In the genomic region with DNA sequence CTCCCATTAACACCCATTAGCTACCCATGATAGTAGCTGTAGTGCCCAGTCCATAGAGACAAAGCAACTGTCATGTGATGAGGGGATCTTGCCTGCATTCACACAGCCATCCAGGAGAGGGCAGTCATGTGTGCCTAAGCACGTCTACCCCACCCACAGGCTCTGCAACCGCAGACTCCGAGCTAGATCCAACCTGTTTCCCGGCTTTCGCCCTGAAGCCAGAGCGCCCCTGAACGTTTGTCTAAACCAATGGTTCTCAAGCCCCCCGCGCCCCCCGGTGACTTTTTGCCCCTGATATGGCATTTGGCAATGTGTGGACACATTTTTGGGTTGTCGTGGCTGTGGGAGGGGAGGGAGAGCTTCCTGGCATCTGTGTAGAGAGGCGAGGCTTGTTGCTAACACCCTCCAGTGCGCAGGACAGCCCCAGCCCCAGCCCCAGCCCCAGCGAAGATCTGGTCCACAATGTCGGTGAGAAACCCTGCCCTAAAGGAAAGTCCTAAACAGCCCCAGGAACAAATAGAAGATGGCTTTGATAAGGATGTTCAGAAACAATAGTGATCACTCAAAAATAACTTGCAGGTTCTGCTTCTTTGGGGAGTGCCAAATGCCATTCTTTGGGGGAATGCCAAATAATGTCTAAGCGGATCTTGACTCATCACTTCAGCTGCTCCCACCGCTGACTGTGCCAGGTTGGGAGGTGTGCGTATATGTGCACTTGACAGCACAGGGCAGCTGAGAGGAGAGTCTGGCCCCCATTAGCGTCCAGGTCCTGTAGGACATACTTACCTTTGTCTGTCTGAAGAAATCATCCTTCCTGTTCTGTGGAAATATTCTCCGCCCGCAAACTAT, we compare ENCODE assay signal across 8 cellular contexts. TPM values are rescaled to one million over a fixed set of nuclear protein-coding genes. Genes with fewer than 3 reads are reported as not detected.
DNase-seq lines count a peak whose midpoint lies in the region; ATAC-seq, FAIRE-seq and TF ChIP-seq lines count a peak whose summit lies in the region.

No MANE protein-coding gene starts in this region.

- peak; percentile 13 for FAIRE-seq in kidney (lab: Jason Lieb, UNC)

- CTCF ChIA-PET in AG04450 (lab: Charles Lee) = interaction anchor here (0.5 to 12.1 kb wide), 73 partner anchors 9 to 500 kb away, joined by 3 to 266 read pairs (median 5); a partner anchor contains a TSS
- CTCF ChIA-PET in WTC11 (lab: Charles Lee) = interaction anchor here (0.5 to 5.2 kb wide), 66 partner anchors 9 to 1682 kb away, joined by 3 to 140 read pairs (median 5); a partner anchor contains a TSS

- no peaks in the 10 kb centered on the region for H3K4me1 Mint-ChIP-seq in WTC11

- H3K4me3 Mint-ChIP-seq in WTC11 = no peak overlapping the region

- peak; percentile 83 for DNase-seq in AG04450 (ENCODE audit: low read depth, low spot score)
- peak; percentile 26 for DNase-seq in NCI-H2171 (lab: John Stamatoyannopoulos, UW)
- DNase-seq in WTC11 (ENCODE audit: low spot score) = peak; percentile 87
- DNase-seq in cerebellar nuclear complex (lab: John Stamatoyannopoulos, UW) = peak; percentile 33 to 63
- DNase-seq in kidney = peak; percentile 94
- DNase-seq in stimulated activated CD4-positive, alpha-beta T cell treated with anti-CD3 and anti-CD28 coated beads, Interleukin-12 subunit alpha, Interleukin-12 subunit beta, amount 100 ng/mL, for 48 hours (ENCODE audit: low read depth in 2 of 3, low spot score in 1 of 3) = peak; percentile 65 to 78 (median 72)

- H3K9me3 ChIP-seq in AG04450 (ENCODE audit: control insufficient read depth, insufficient read depth, low read length) (no peaks in the 10 kb centered on the region), kidney (ENCODE audit: control insufficient read depth in 1 of 2, low read length in 2 of 2) (no peaks in the 10 kb centered on the region)

- no peaks in the 10 kb centered on the region for H3K36me3 Mint-ChIP-seq in WTC11

- ATAC-seq in GM18867 (IDR thresholded peaks at IDR 0.05; ENCODE audit: unreplicated experiment) (peak; percentile 99), HG03108 (IDR thresholded peaks at IDR 0.05; ENCODE audit: unreplicated experiment) (peak; percentile 100), WTC11 (peak; percentile 97)

- no peaks in the 10 kb centered on the region for H3K27me3 ChIP-seq in AG04450 (ENCODE audit: control insufficient read depth, insufficient read depth, low read length)

- H3K27ac ChIP-seq in AG04450 (ENCODE audit: low read depth, low read length) (peak overlapping the region; percentile 69), kidney (ENCODE audit: low read depth in 2 of 2, low read length in 2 of 2) (peak overlapping the region; percentile 60 to 89)

- H3K9me3 Mint-ChIP-seq in WTC11 = no peaks in the 10 kb centered on the region

- peaks cover 0 to 5% of the 10 kb centered on the region in 2 donors for H3K36me3 ChIP-seq in kidney (ENCODE audit: control insufficient read depth in 1 of 2, insufficient read depth in 2 of 2, low read length in 2 of 2)

- peak overlapping the region; percentile 58 for H3K4me3 ChIP-seq in AG04450 (ENCODE audit: low read depth, low read length)
- peak overlapping the region; percentile 44 to 55 for H3K4me3 ChIP-seq in kidney (ENCODE audit: low read length in 2 of 2)

- peak overlapping the region; percentile 41 to 50 for H3K9ac ChIP-seq in kidney (ENCODE audit: low read length in 2 of 2)

- no peaks in the 10 kb centered on the region for H3K27me3 Mint-ChIP-seq in WTC11 (ENCODE audit: low read depth)

- POLR2A ChIA-PET in AG04450 (lab: Yijun Ruan, JAX) (interaction anchor here (0.7 to 1.5 kb wide), 9 partner anchors 9 to 189 kb away, joined by 3 to 22 read pairs (median 4); a partner anchor contains a TSS), WTC11 (lab: Charles Lee) (interaction anchor here (0.5 to 1.1 kb wide), 4 partner anchors 25 to 71 kb away, joined by 3 to 4 read pairs (median 3); no protein-coding TSS in a partner anchor)

- peak; percentile 96 for TF ChIP-seq CTCF in AG04450 (IDR thresholded peaks at IDR 0.05; ENCODE audit: low read depth, low read length)
- peak; percentile 72 for TF ChIP-seq CTCF in WTC11 (IDR thresholded peaks at IDR 0.05)
- TF ChIP-seq CTCF in kidney (IDR thresholded peaks at IDR 0.05; ENCODE audit: borderline replicate concordance, extremely low read depth, insufficient read depth) = peak; percentile 99

- intact Hi-C loops in kidney (cut with DNase I) = loop anchor here (5.0 kb wide), 1 partner anchor 188 kb away; no protein-coding TSS in a partner anchor

- peaks cover 16 to 24% of the 10 kb centered on the region in 2 donors for H3K4me1 ChIP-seq in kidney (ENCODE audit: control insufficient read depth in 1 of 2, insufficient read depth in 1 of 2, low read depth in 1 of 2, low read length in 2 of 2)

- H3K27ac Mint-ChIP-seq in WTC11 = no peak overlapping the region

TF ChIP-seq in WTC11, 78 proteins besides CTCF, POLR2A, EP300 and RAD21:
- TF ChIP-seq, protein P1, sequence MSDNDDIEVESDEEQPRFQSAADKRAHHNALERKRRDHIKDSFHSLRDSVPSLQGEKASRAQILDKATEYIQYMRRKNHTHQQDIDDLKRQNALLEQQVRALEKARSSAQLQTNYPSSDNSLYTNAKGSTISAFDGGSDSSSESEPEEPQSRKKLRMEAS (CRISPR knock-in tag; IDR thresholded peaks at IDR 0.05) = 0 out of 2 replicates have a peak, but pooled peaks have one; percentile 48
- TF ChIP-seq KAT7 (CRISPR knock-in tag; IDR thresholded peaks at IDR 0.05; ENCODE audit: borderline replicate concordance) = no peak
- TF ChIP-seq, protein P2, sequence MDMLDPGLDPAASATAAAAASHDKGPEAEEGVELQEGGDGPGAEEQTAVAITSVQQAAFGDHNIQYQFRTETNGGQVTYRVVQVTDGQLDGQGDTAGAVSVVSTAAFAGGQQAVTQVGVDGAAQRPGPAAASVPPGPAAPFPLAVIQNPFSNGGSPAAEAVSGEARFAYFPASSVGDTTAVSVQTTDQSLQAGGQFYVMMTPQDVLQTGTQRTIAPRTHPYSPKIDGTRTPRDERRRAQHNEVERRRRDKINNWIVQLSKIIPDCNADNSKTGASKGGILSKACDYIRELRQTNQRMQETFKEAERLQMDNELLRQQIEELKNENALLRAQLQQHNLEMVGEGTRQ (CRISPR knock-in tag; IDR thresholded peaks at IDR 0.05) = peak; percentile 87
- TF ChIP-seq, protein P3, sequence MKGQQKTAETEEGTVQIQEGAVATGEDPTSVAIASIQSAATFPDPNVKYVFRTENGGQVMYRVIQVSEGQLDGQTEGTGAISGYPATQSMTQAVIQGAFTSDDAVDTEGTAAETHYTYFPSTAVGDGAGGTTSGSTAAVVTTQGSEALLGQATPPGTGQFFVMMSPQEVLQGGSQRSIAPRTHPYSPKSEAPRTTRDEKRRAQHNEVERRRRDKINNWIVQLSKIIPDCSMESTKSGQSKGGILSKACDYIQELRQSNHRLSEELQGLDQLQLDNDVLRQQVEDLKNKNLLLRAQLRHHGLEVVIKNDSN (CRISPR knock-in tag; IDR thresholded peaks at IDR 0.05) = peak; percentile 86
- no peak for TF ChIP-seq ZNF416 (CRISPR knock-in tag; IDR thresholded peaks at IDR 0.05)

RNA-seq across cellular contexts. Expression of a gene that starts 34.5 kb away (rescaled TPM):
- polyA plus RNA-seq in AG04450 (2011; rRNA removed) (3.2 and 3.4 TPM in 2 replicates), kidney (ENCODE audit: insufficient read depth, low read depth, low replicate concordance) (35.2 TPM)
- polyA minus RNA-seq in AG04450 (2011; rRNA and poly(A)+ RNA removed) = 2.6 and 3.3 TPM in 2 replicates
- total RNA-seq in WTC11 (2021) (4.7 to 7.2 TPM (median 6.9 TPM) in 3 replicates), kidney (49.6 TPM)

Comparison
In these comparisons a context has a peak if more than half of its experiments do, and no peak if none do; other contexts are left out.
1. Peak in every context shown above with its lines: DNase-seq, ATAC-seq, H3K4me3 ChIP-seq and H3K27ac ChIP-seq.
2. DNase-seq: peak in every context shown above with its lines; median percentile 94 in kidney; 87 in WTC11; 83 in AG04450; 72 in stimulated activated CD4-positive, alpha-beta T cell treated with anti-CD3 and anti-CD28 coated beads, Interleukin-12 subunit alpha, Interleukin-12 subunit beta, amount 100 ng/mL, for 48 hours; 48 in cerebellar nuclear complex; 26 in NCI-H2171.